In the genomic region with DNA sequence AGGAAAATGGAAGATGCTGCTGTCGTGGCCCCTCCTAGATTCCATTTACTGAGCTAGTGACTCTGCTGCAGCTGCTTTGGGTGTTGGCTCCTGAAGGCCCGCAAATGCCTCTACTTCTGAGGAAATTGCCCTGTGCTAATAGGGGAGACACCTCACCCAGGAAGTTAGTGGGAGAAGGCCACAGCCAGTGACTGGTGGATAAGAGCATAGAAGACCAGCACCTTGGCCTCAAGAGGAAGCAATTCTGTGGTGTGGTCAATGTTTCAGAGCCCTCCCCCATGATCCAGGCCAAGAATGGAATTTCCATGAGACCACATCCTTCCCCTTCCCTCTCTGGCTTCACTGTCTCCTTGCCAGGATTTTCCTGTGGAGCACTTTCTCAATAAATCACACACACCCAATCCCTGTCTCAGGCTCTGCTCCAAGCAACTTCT, we compare ENCODE assay signal across 14 cellular contexts. TPM values are rescaled to one million over a fixed set of nuclear protein-coding genes. Genes with fewer than 3 reads are reported as not detected.
DNase-seq lines count a peak whose midpoint lies in the region; ATAC-seq, FAIRE-seq and TF ChIP-seq lines count a peak whose summit lies in the region.
"Had no signal": no experiment of that assay in that cellular context is flagged by ENCODE, and none has a peak within 500 bp of the region (broad histone marks: within the 10 kb centered on the region; RNA-seq: fewer than 3 reads in every experiment).

No MANE protein-coding gene starts in this region.

- H3K9me3 Mint-ChIP-seq in endothelial cell (ENCODE audit: unreplicated experiment), result no peaks in the 10 kb centered on the region
- H3K9me3 Mint-ChIP-seq in activated CD8-positive, alpha-beta memory T cell treated with anti-CD3 and anti-CD28 coated beads, Interleukin-2, amount 10 ng/mL, durations not matched to agents 7 days and 5 days (ENCODE audit: low read depth), result no peaks in the 10 kb centered on the region

- H3K4me1 Mint-ChIP-seq in endothelial cell (ENCODE audit: unreplicated experiment), result peaks cover 24% of the 10 kb centered on the region
- no peaks in the 10 kb centered on the region for H3K4me1 Mint-ChIP-seq in activated CD8-positive, alpha-beta memory T cell treated with anti-CD3 and anti-CD28 coated beads, Interleukin-2, amount 10 ng/mL, durations not matched to agents 7 days and 5 days

- DNase-seq in H4 (ENCODE audit: low spot score), result peak; percentile 94
- DNase-seq in RWPE2 (ENCODE audit: low spot score), result no peak
- DNase-seq in endothelial cell (ENCODE audit: low spot score), result peak; percentile 23
- DNase-seq in non-pigmented ciliary epithelial cell (ENCODE audit: low read depth), result peak; percentile 61
- no peak for DNase-seq in activated CD8-positive, alpha-beta memory T cell treated with anti-CD3 and anti-CD28 coated beads, Interleukin-2, amount 10 ng/mL, durations not matched to agents 7 days and 5 days
- no peak for DNase-seq in spleen
- DNase-seq in small intestine, result no peak
- no peak for DNase-seq in lower leg skin (ENCODE audit: low spot score in 2 of 2)
- DNase-seq: caudate nucleus; NCI-H526 treated with DMSO at 0.1 percent for 48 hours; stimulated activated naive CD4-positive, alpha-beta T cell treated with Interleukin-2 at 50 U/mL for 16 hours; T-helper 9 cell had no signal

- H3K27me3 ChIP-seq in RWPE2 (ENCODE audit: insufficient read depth, poor library complexity, severe bottlenecking) (no peaks in the 10 kb centered on the region), spleen (replicated peaks in 1 of 7) (no peaks in the 10 kb centered on the region), small intestine (ENCODE audit: control insufficient read depth in 2 of 2, insufficient read depth in 2 of 2, low read length in 2 of 2) (no peaks in the 10 kb centered on the region)
- H3K27me3 ChIP-seq: gastroesophageal sphincter had no signal

- TF ChIP-seq POLR2A in spleen (IDR thresholded peaks at IDR 0.05), result no peak
- no peak for TF ChIP-seq POLR2A in lower leg skin (IDR thresholded peaks at IDR 0.05)

- no peaks in the 10 kb centered on the region for H3K36me3 ChIP-seq in RWPE2 (ENCODE audit: low read depth)
- no peaks in the 10 kb centered on the region for H3K36me3 ChIP-seq in spleen
- H3K36me3 ChIP-seq in small intestine (ENCODE audit: control insufficient read depth in 2 of 2, insufficient read depth in 2 of 2, low read length in 2 of 2), result no peaks in the 10 kb centered on the region
- H3K36me3 ChIP-seq: gastroesophageal sphincter had no signal

- CTCF ChIA-PET in activated CD8-positive, alpha-beta memory T cell treated with anti-CD3 and anti-CD28 coated beads, Interleukin-2, amount 10 ng/mL, durations not matched to agents 7 days and 5 days (lab: Charles Lee), result no interaction called here

- 25 to 49% (median 38%) methylated on average over 2 of the region's 2 CpGs for WGBS in spleen, 5 donors
- 23 to 42% (median 28%) methylated on average over 2 of the region's 2 CpGs for whole genome bisulfite sequencing in small intestine, 3 donors
- WGBS in lower leg skin, 2 donors, result 18 to 42% methylated on average over 2 of the region's 2 CpGs

- no peaks in the 10 kb centered on the region for H3K9me3 ChIP-seq in RWPE2 (ENCODE audit: severe bottlenecking)
- no peaks in the 10 kb centered on the region for H3K9me3 ChIP-seq in spleen
- no peaks in the 10 kb centered on the region for H3K9me3 ChIP-seq in small intestine (ENCODE audit: control insufficient read depth, low read depth)
- H3K9me3 ChIP-seq: gastroesophageal sphincter had no signal

- no peak overlapping the region for H3K4me3 Mint-ChIP-seq in endothelial cell (ENCODE audit: unreplicated experiment)
- no peak overlapping the region for H3K4me3 Mint-ChIP-seq in activated CD8-positive, alpha-beta memory T cell treated with anti-CD3 and anti-CD28 coated beads, Interleukin-2, amount 10 ng/mL, durations not matched to agents 7 days and 5 days

- TF ChIP-seq CTCF in RWPE2 (IDR thresholded peaks at IDR 0.05; ENCODE audit: poor library complexity, severe bottlenecking), result no peak
- no peak for TF ChIP-seq CTCF in endothelial cell (IDR thresholded peaks at IDR 0.05; ENCODE audit: unreplicated experiment)
- TF ChIP-seq CTCF in spleen (IDR thresholded peaks at IDR 0.05 in 8 of 11, conservative IDR thresholded peaks at IDR 0.05 in 3 of 11), result no peak
- TF ChIP-seq CTCF in lower leg skin (IDR thresholded peaks at IDR 0.05), result no peak

- peak overlapping the region; percentile 14 for H3K27ac Mint-ChIP-seq in endothelial cell (ENCODE audit: unreplicated experiment)
- H3K27ac Mint-ChIP-seq in activated CD8-positive, alpha-beta memory T cell treated with anti-CD3 and anti-CD28 coated beads, Interleukin-2, amount 10 ng/mL, durations not matched to agents 7 days and 5 days, result no peak overlapping the region

- peak; percentile 68 for ATAC-seq in RWPE2 (ENCODE audit: low read depth)
- no peak for ATAC-seq in activated CD8-positive, alpha-beta memory T cell treated with anti-CD3 and anti-CD28 coated beads, Interleukin-2, amount 10 ng/mL, durations not matched to agents 7 days and 5 days
- ATAC-seq: gastroesophageal sphincter had no signal

- H3K4me3 ChIP-seq in RWPE2 (ENCODE audit: severe bottlenecking), result no peak overlapping the region
- no peak overlapping the region for H3K4me3 ChIP-seq in spleen
- no peak overlapping the region for H3K4me3 ChIP-seq in small intestine (ENCODE audit: low read depth in 1 of 2, low read length in 2 of 2)
- no peak overlapping the region for H3K4me3 ChIP-seq in lower leg skin (ENCODE audit: low read depth, poor library complexity, severe bottlenecking)
- H3K4me3 ChIP-seq: gastroesophageal sphincter had no signal

- H3K4me1 ChIP-seq in RWPE2 (ENCODE audit: insufficient read depth, poor library complexity, severe bottlenecking), result peaks cover 3% of the 10 kb centered on the region
- peaks cover 0 to 21% (median 10%) of the 10 kb centered on the region in 6 donors for H3K4me1 ChIP-seq in spleen
- no peaks in the 10 kb centered on the region for H3K4me1 ChIP-seq in small intestine (ENCODE audit: control insufficient read depth in 2 of 2, insufficient read depth in 1 of 2, low read depth in 1 of 2, low read length in 1 of 2)

- FAIRE-seq in small intestine (lab: Jason Lieb, UNC), result no peak

- H3K36me3 Mint-ChIP-seq in endothelial cell (ENCODE audit: low read depth, unreplicated experiment), result no peaks in the 10 kb centered on the region
- no peaks in the 10 kb centered on the region for H3K36me3 Mint-ChIP-seq in activated CD8-positive, alpha-beta memory T cell treated with anti-CD3 and anti-CD28 coated beads, Interleukin-2, amount 10 ng/mL, durations not matched to agents 7 days and 5 days

- H3K27ac ChIP-seq in RWPE2 (ENCODE audit: poor library complexity, severe bottlenecking) (peak overlapping the region; percentile 9), spleen (no peak overlapping the region), small intestine (ENCODE audit: low read depth in 1 of 2, low read length in 1 of 2) (no peak overlapping the region)
- H3K27ac ChIP-seq: gastroesophageal sphincter, KMS-11 had no signal

- H3K27me3 Mint-ChIP-seq in endothelial cell (ENCODE audit: unreplicated experiment), result no peaks in the 10 kb centered on the region
- H3K27me3 Mint-ChIP-seq in activated CD8-positive, alpha-beta memory T cell treated with anti-CD3 and anti-CD28 coated beads, Interleukin-2, amount 10 ng/mL, durations not matched to agents 7 days and 5 days, result no peaks in the 10 kb centered on the region

- intact Hi-C loops in spleen (cut with DNase I; ENCODE audit: low total_unique reads), result no loop called here
- intact Hi-C loops in lower leg skin (cut with DNase I; ENCODE audit: low total_unique reads), result no loop called here

RNA-seq across cellular contexts. Expression of gene FZD1, which starts 25.0 kb away (rescaled TPM):
- total RNA-seq in H4 (2014; rRNA removed; shearing (Covaris generic)), result 6.1 and 6.9 TPM in 2 replicates
- 38.7 TPM for total RNA-seq in endothelial cell (ENCODE audit: unreplicated experiment)
- total RNA-seq in activated CD8-positive, alpha-beta memory T cell treated with anti-CD3 and anti-CD28 coated beads, Interleukin-2, amount 10 ng/mL, durations not matched to agents 7 days and 5 days, result not detected
- total RNA-seq in spleen, result 1 to 10 TPM; 3.4 to 7.7 (median 4.5) TPM
- polyA plus RNA-seq in spleen, result 1 to 10 TPM in 2 of 3 donors, under 1 TPM in 1; 0.61 to 2.0 (median 1.2) TPM
- 1 to 10 TPM; 1.8 to 4.9 (median 1.9) TPM for polyA plus RNA-seq in small intestine
- total RNA-seq in lower leg skin, result 10 to 100 TPM; 18.7 to 55.1 (median 33.9) TPM

Comparison
In these comparisons a context has a peak if more than half of its experiments do, and no peak if none do; other contexts are left out.
1. DNase-seq: peak in H4 (single experiment), endothelial cell (single experiment) and non-pigmented ciliary epithelial cell (single experiment); none in RWPE2 (single experiment), activated CD8-positive, alpha-beta memory T cell treated with anti-CD3 and anti-CD28 coated beads, Interleukin-2, amount 10 ng/mL, durations not matched to agents 7 days and 5 days (single experiment), spleen (single experiment), small intestine (single experiment) and lower leg skin (0 of 2).